ENCODE assay signal across 8 cellular contexts in genomic region chr6:170290306-170291128, GRCh38.
A peak's percentile ranks its signal among the peaks of the same experiment; 100 is the strongest.
DNase-seq lines count a peak whose midpoint lies in the region; ATAC-seq and TF ChIP-seq lines count a peak whose summit lies in the region.

A gene with protein sequence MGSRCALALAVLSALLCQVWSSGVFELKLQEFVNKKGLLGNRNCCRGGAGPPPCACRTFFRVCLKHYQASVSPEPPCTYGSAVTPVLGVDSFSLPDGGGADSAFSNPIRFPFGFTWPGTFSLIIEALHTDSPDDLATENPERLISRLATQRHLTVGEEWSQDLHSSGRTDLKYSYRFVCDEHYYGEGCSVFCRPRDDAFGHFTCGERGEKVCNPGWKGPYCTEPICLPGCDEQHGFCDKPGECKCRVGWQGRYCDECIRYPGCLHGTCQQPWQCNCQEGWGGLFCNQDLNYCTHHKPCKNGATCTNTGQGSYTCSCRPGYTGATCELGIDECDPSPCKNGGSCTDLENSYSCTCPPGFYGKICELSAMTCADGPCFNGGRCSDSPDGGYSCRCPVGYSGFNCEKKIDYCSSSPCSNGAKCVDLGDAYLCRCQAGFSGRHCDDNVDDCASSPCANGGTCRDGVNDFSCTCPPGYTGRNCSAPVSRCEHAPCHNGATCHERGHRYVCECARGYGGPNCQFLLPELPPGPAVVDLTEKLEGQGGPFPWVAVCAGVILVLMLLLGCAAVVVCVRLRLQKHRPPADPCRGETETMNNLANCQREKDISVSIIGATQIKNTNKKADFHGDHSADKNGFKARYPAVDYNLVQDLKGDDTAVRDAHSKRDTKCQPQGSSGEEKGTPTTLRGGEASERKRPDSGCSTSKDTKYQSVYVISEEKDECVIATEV (minus strand): TSS chr6:170291078. CDS start chr6:170290139, 939 bp downstream.

- peaks cover 98% of the 10 kb centered on the region for H3K27me3 ChIP-seq in WERI-Rb-1 (ENCODE audit: insufficient read depth, low read depth, severe bottlenecking)

- H3K9me3 Mint-ChIP-seq in effector memory CD8-positive, alpha-beta T cell, result no peaks in the 10 kb centered on the region
- no peaks in the 10 kb centered on the region for H3K9me3 Mint-ChIP-seq in memory B cell

- peak; percentile 29 for ATAC-seq in effector memory CD8-positive, alpha-beta T cell (replicated peaks)
- ATAC-seq in memory B cell (ENCODE audit: low read depth) (peak; percentile 16), GM21528 (IDR thresholded peaks at IDR 0.05; ENCODE audit: low FRiP score, unreplicated experiment) (no peak), HG03196 (IDR thresholded peaks at IDR 0.05; ENCODE audit: unreplicated experiment) (no peak)

- H3K36me3 Mint-ChIP-seq in effector memory CD8-positive, alpha-beta T cell (ENCODE audit: insufficient read depth), result peaks cover 13% of the 10 kb centered on the region
- H3K36me3 Mint-ChIP-seq in memory B cell, result no peaks in the 10 kb centered on the region

- no peak for TF ChIP-seq CTCF in NB4 (IDR thresholded peaks at IDR 0.05; ENCODE audit: low read depth, low read length)
- no peak for TF ChIP-seq CTCF in WERI-Rb-1 (IDR thresholded peaks at IDR 0.05; ENCODE audit: low read depth, low read length)

- H3K27ac Mint-ChIP-seq in effector memory CD8-positive, alpha-beta T cell, result peak within 1 kb of the TSS; percentile 84 to 90
- H3K27ac Mint-ChIP-seq in memory B cell, result peak within 1 kb of the TSS; percentile 49

- no peaks in the 10 kb centered on the region for H3K9me3 ChIP-seq in WERI-Rb-1 (ENCODE audit: severe bottlenecking)

- no peak within 1 kb of the TSS for H3K27ac ChIP-seq in WERI-Rb-1
- peak within 1 kb of the TSS; percentile 96 for H3K27ac ChIP-seq in substantia nigra (ENCODE audit: low read depth, low read length, poor library complexity, severe bottlenecking)

- DNase-seq in NB4 (ENCODE audit: low read depth) (peak; percentile 84), WERI-Rb-1 (peak; percentile 87), memory B cell (ENCODE audit: low spot score in 2 of 2) (peak in 1 of 2 donors; percentile 65), substantia nigra (lab: John Stamatoyannopoulos, UW) (peak; percentile 39 to 93 (median 80))
- DNase-seq in effector memory CD8-positive, alpha-beta T cell, result no peak

- H3K27me3 Mint-ChIP-seq in effector memory CD8-positive, alpha-beta T cell, result peaks cover 63 to 90% of the 10 kb centered on the region in 2 donors
- peaks cover 19% of the 10 kb centered on the region for H3K27me3 Mint-ChIP-seq in memory B cell

- H3K36me3 ChIP-seq in WERI-Rb-1, result no peaks in the 10 kb centered on the region

- peak; percentile 60 for TF ChIP-seq POLR2A in NB4 (IDR thresholded peaks at IDR 0.05; ENCODE audit: extremely low read depth, insufficient read length)

- peak within 1 kb of the TSS; percentile 97 to 98 for H3K4me3 Mint-ChIP-seq in effector memory CD8-positive, alpha-beta T cell
- H3K4me3 Mint-ChIP-seq in memory B cell, result peak within 1 kb of the TSS; percentile 89

- H3K4me3 ChIP-seq in GM08714 (ENCODE audit: low read length), result peak within 1 kb of the TSS; percentile 63
- peak within 1 kb of the TSS; percentile 67 for H3K4me3 ChIP-seq in NB4 (ENCODE audit: low read depth, low read length)
- H3K4me3 ChIP-seq in WERI-Rb-1 (ENCODE audit: low read depth, low read length), result peak within 1 kb of the TSS; percentile 30

- peaks cover 35 to 43% of the 10 kb centered on the region in 2 donors for H3K4me1 Mint-ChIP-seq in effector memory CD8-positive, alpha-beta T cell (ENCODE audit: low read depth in 2 of 2)
- H3K4me1 Mint-ChIP-seq in memory B cell, result peaks cover 41% of the 10 kb centered on the region

Comparison
In these comparisons a context has a peak if more than half of its experiments do, and no peak if none do; other contexts are left out.
1. DNase-seq: peak in NB4 (single experiment), WERI-Rb-1 (single experiment) and substantia nigra (49 of 49); none in effector memory CD8-positive, alpha-beta T cell (0 of 3).
2. ATAC-seq: peak in effector memory CD8-positive, alpha-beta T cell (single experiment) and memory B cell (single experiment); none in GM21528 (single experiment) and HG03196 (single experiment).
3. Peak in every context shown above with its lines, with median percentiles within 50 percentile points of each other: H3K4me3 ChIP-seq.